In the genomic region with DNA sequence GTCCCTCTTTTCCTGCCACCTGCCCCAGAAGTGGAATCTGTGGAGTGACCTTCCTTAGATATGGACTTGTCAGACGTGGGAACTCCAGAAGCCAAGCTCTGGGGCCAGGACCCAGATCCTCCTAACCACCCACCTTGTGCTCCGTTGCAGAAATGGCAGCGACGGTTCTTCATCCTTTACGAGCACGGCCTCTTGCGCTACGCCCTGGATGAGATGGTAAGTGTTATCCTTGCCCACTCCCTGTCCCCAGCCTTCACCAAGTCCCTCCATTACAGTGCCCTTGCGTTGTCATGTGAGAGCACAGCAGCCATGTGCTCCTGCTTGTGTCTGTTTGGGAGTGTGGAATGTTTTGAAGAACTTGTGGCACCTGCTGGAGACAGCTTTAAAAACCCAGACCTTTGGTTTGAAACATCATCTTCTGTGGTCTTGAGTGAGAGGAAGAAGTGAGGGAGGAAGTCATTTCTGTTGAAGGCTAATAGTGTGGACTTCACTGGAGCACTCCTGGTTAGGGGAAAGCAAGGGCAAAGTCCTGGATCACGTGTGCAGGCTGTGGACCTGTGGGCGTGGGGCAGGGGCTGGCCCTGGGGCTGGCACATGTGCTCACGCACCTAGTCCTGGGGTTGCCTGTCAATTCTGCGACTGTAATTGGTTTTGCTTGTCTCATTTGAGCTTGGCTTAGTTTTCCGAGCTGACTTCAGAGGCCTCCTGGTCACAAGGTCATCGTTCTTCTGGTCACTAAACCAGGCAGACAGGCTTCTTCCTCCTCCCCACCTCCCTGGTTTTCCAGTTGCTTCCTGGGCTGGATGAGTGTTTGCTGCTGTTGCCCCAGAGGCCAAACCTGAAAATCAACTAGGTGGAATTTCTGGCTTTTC, we compare ENCODE assay signal across 14 cellular contexts. TPM values are rescaled to one million over a fixed set of nuclear protein-coding genes. Genes with fewer than 3 reads are reported as not detected.
DNase-seq lines count a peak whose midpoint lies in the region; ATAC-seq and TF ChIP-seq lines count a peak whose summit lies in the region.
"Had no signal": no experiment of that assay in that cellular context is flagged by ENCODE, and none has a peak within 500 bp of the region (broad histone marks: within the 10 kb centered on the region; RNA-seq: fewer than 3 reads in every experiment).

No MANE protein-coding gene starts in this region.

- peak; percentile 93 for ATAC-seq in mucosa of descending colon
- ATAC-seq in HG03469 (IDR thresholded peaks at IDR 0.05; ENCODE audit: unreplicated experiment), result no peak
- ATAC-seq: natural killer cell, Panc1 had no signal

- peaks cover 15% of the 10 kb centered on the region for H3K36me3 ChIP-seq in endodermal cell (ENCODE audit: control insufficient read depth, insufficient read depth, low read length)
- H3K36me3 ChIP-seq in mucosa of descending colon (ENCODE audit: low read depth), result no peaks in the 10 kb centered on the region

- TF ChIP-seq CTCF in endodermal cell (conservative IDR thresholded peaks at IDR 0.05) (no peak), mucosa of descending colon (IDR thresholded peaks at IDR 0.05) (no peak), type B pancreatic cell (conservative IDR thresholded peaks at IDR 0.05) (no peak)

- WGBS in endodermal cell (ENCODE audit: insufficient coverage in 1 of 2, insufficient read length in 1 of 2), 2 experiments, result 95 to 96% methylated on average over 7 to 15 of the region's 15 CpGs

- peak overlapping the region; percentile 42 for H3K27ac Mint-ChIP-seq in endodermal cell
- peak overlapping the region; percentile 79 for H3K27ac Mint-ChIP-seq in type B pancreatic cell
- H3K27ac Mint-ChIP-seq: natural killer cell had no signal

- H3K36me3 Mint-ChIP-seq in endodermal cell (ENCODE audit: low read depth) (peaks cover 12% of the 10 kb centered on the region), type B pancreatic cell (peaks cover 23% of the 10 kb centered on the region)
- H3K36me3 Mint-ChIP-seq: natural killer cell had no signal

- H3K9me3 Mint-ChIP-seq in endodermal cell (no peaks in the 10 kb centered on the region), type B pancreatic cell (no peaks in the 10 kb centered on the region)
- H3K9me3 Mint-ChIP-seq: central memory CD8-positive, alpha-beta T cell; natural killer cell had no signal

- no peak overlapping the region for H3K4me3 Mint-ChIP-seq in endodermal cell
- H3K4me3 Mint-ChIP-seq in type B pancreatic cell, result peak overlapping the region; percentile 32
- H3K4me3 Mint-ChIP-seq: central memory CD8-positive, alpha-beta T cell; natural killer cell had no signal

- DNase-seq in activated effector memory CD4-positive, alpha-beta T cell treated with anti-CD3 and anti-CD28 coated beads, Interleukin-2, amount 50 U/mL, for 16 hours, result peak; percentile 45
- no peak for DNase-seq in activated effector memory CD4-positive, alpha-beta T cell treated with Interleukin-2 at 50 U/mL for 16 hours
- DNase-seq in endodermal cell (no peak), mucosa of descending colon (peak; percentile 73 to 79 (median 78)), type B pancreatic cell (ENCODE audit: extremely low spot score, unreplicated experiment) (no peak), NCI-H446 (lab: John Stamatoyannopoulos, UW) (no peak)
- DNase-seq in activated T-cell treated with anti-CD3 and anti-CD28 coated beads, Interleukin-2, amount 50 U/mL, for 48 hours, result no peak
- DNase-seq: activated gamma-delta T cell, H7, natural killer cell, NCI-H510A had no signal

- peaks cover 33% of the 10 kb centered on the region for H3K4me1 Mint-ChIP-seq in endodermal cell
- H3K4me1 Mint-ChIP-seq in type B pancreatic cell (ENCODE audit: unreplicated experiment), result peaks cover 65% of the 10 kb centered on the region

- no peaks in the 10 kb centered on the region for H3K27me3 Mint-ChIP-seq in endodermal cell (ENCODE audit: insufficient read depth)
- no peaks in the 10 kb centered on the region for H3K27me3 Mint-ChIP-seq in type B pancreatic cell
- H3K27me3 Mint-ChIP-seq: central memory CD8-positive, alpha-beta T cell had no signal

- H3K4me3 ChIP-seq in endodermal cell (ENCODE audit: low read length) (peak overlapping the region; percentile 37), mucosa of descending colon (no peak overlapping the region)

- H3K9me3 ChIP-seq in endodermal cell (ENCODE audit: control insufficient read depth, low read length) (no peaks in the 10 kb centered on the region), mucosa of descending colon (no peaks in the 10 kb centered on the region)

- H3K27me3 ChIP-seq in endodermal cell (ENCODE audit: control insufficient read depth, insufficient read depth, low read length, poor library complexity, severe bottlenecking), result no peaks in the 10 kb centered on the region

- intact Hi-C loops in mucosa of descending colon (cut with DNase I, micrococcal nuclease), result no loop called here

- no peak overlapping the region for H3K9ac ChIP-seq in endodermal cell (ENCODE audit: extremely low read depth, low read length, poor library complexity, severe bottlenecking)

- peaks cover 20% of the 10 kb centered on the region for H3K4me1 ChIP-seq in endodermal cell (ENCODE audit: control insufficient read depth, insufficient read depth, low read length)
- H3K4me1 ChIP-seq in mucosa of descending colon (ENCODE audit: low read depth), result peaks cover 54% of the 10 kb centered on the region

- H3K27ac ChIP-seq in endodermal cell (ENCODE audit: low read depth, low read length), result no peak overlapping the region

RNA-seq across cellular contexts. Expression of a gene that starts 35.8 kb away (rescaled TPM):
- total RNA-seq in endodermal cell (100 to 1,000 TPM; 154 to 155 TPM), mucosa of descending colon (100 to 1,000 TPM; 150 to 249 (median 231) TPM), type B pancreatic cell (ENCODE audit: low replicate concordance) (275 and 367 TPM in 2 replicates)
- polyA plus RNA-seq in endodermal cell (2013, experiment 1 of 2), result 126 TPM
- polyA plus RNA-seq in endodermal cell (2013, experiment 2 of 2), result 112 TPM

Comparison
In these comparisons a context has a peak if more than half of its experiments do, and no peak if none do; other contexts are left out.
1. DNase-seq: peak in activated effector memory CD4-positive, alpha-beta T cell treated with anti-CD3 and anti-CD28 coated beads, Interleukin-2, amount 50 U/mL, for 16 hours (single experiment) and mucosa of descending colon (3 of 3); none in activated effector memory CD4-positive, alpha-beta T cell treated with Interleukin-2 at 50 U/mL for 16 hours (single experiment), endodermal cell (single experiment), type B pancreatic cell (single experiment), activated T-cell treated with anti-CD3 and anti-CD28 coated beads, Interleukin-2, amount 50 U/mL, for 48 hours (0 of 2) and NCI-H446 (0 of 2).